19 cellular contexts compared by ENCODE assay signal in the genomic region with DNA sequence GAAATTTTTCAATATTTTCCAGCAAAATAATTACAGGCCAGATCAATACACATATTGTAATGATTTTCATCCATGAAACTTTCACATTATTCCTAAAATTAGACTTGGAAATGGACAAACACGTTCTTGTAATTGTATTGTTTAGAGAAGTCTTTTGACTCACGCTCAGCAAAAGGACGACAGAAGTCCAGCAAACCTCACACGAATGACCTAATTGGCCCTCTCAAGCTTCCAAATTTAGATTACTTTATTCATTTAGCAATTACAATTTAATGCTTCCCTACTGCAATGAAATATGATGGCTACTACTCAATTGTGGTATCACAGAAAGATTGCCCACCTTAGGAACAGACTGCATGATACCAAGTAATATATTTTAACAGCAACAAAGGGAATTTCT.
DNase-seq lines count a peak whose midpoint lies in the region; ATAC-seq, FAIRE-seq and TF ChIP-seq lines count a peak whose summit lies in the region.
"Had no signal": no experiment of that assay in that cellular context is flagged by ENCODE, and none has a peak within 500 bp of the region (broad histone marks: within the 10 kb centered on the region; RNA-seq: fewer than 3 reads in every experiment).

No MANE protein-coding gene starts in this region.

- H3K4me3 Mint-ChIP-seq in HFFc6 (no peak overlapping the region), T-helper 17 cell (no peak overlapping the region)
- H3K4me3 Mint-ChIP-seq: B cell; CD4-positive, alpha-beta T cell; CD8-positive, alpha-beta T cell had no signal

- DNase-seq in G401 (ENCODE audit: low spot score) (peak; percentile 59), HFFc6 (peak; percentile 3), T-helper 17 cell (no peak), NCI-H345 treated with DMSO at 0.1 percent for 48 hours (lab: John Stamatoyannopoulos, UW; ENCODE audit: unreplicated experiment) (no peak), head of caudate nucleus (no peak)
- DNase-seq: AML-193; Caco-2; Calu3; CD4-positive, alpha-beta T cell; CD8-positive, alpha-beta T cell; DMS79 treated with DMSO at 0.1 percent for 48 hours; GDM1 had no signal

- no peaks in the 10 kb centered on the region for H3K27me3 Mint-ChIP-seq in HFFc6 (ENCODE audit: insufficient read depth)
- no peaks in the 10 kb centered on the region for H3K27me3 Mint-ChIP-seq in T-helper 17 cell
- H3K27me3 Mint-ChIP-seq: B cell; CD4-positive, alpha-beta T cell had no signal

- H3K9me3 ChIP-seq in T-helper 17 cell (ENCODE audit: control insufficient read depth, low read length, poor library complexity, severe bottlenecking): no peaks in the 10 kb centered on the region
- H3K9me3 ChIP-seq: Caco-2 had no signal

- TF ChIP-seq CTCF in HFFc6 (IDR thresholded peaks at IDR 0.05): no peak

- FAIRE-seq in islet of Langerhans (lab: Jason Lieb, UNC): peak; percentile 30
- FAIRE-seq: A549, D721Med, GM12878, GM12892, GM18507 had no signal

- H3K9me3 Mint-ChIP-seq in HFFc6: peaks cover 11% of the 10 kb centered on the region

- no peak for ATAC-seq in T-helper 17 cell
- ATAC-seq: A549; CD8-positive, alpha-beta T cell; GM12878 had no signal

- intact Hi-C loops in head of caudate nucleus (cut with DNase I): no loop called here

- H3K36me3 Mint-ChIP-seq in HFFc6 (ENCODE audit: low read depth) (peaks cover 5% of the 10 kb centered on the region; the same call in 1 of the 2 replicates), T-helper 17 cell (ENCODE audit: low read depth) (no peaks in the 10 kb centered on the region)
- H3K36me3 Mint-ChIP-seq: CD8-positive, alpha-beta T cell had no signal

- in situ Hi-C loops in G401 (cut with HindIII; ENCODE audit: low sequenced_read_pairs): no loop called here

- H3K4me1 Mint-ChIP-seq in HFFc6 (ENCODE audit: low read depth) (peaks cover 15% of the 10 kb centered on the region), T-helper 17 cell (no peaks in the 10 kb centered on the region)
- H3K4me1 Mint-ChIP-seq: B cell had no signal

- H3K27ac Mint-ChIP-seq in HFFc6: no peak overlapping the region
- no peak overlapping the region for H3K27ac Mint-ChIP-seq in T-helper 17 cell
- H3K27ac Mint-ChIP-seq: B cell; CD4-positive, alpha-beta T cell; CD8-positive, alpha-beta T cell had no signal

Comparison
In these comparisons a context has a peak if more than half of its experiments do, and no peak if none do; other contexts are left out.
1. DNase-seq: peak in G401 (single experiment) and HFFc6 (single experiment); none in T-helper 17 cell (0 of 3), NCI-H345 treated with DMSO at 0.1 percent for 48 hours (single experiment) and head of caudate nucleus (0 of 42).